In genomic region chr1:209354840-209355165, GRCh38 we compare ENCODE assay signal across 13 cellular contexts.
"Had no signal": no experiment of that assay in that cellular context is flagged by ENCODE, and none has a peak within 500 bp of the region (broad histone marks: within the 10 kb centered on the region; RNA-seq: fewer than 3 reads in every experiment).

No MANE protein-coding gene starts in this region.

- H3K4me3 Mint-ChIP-seq: activated CD4-positive, alpha-beta memory T cell treated with anti-CD3 and anti-CD28 coated beads, Interleukin-2, amount 10 ng/mL, durations not matched to agents 7 days and 5 days; activated CD4-positive, alpha-beta T cell treated with anti-CD3 and anti-CD28 coated beads for 36 hours; activated naive CD8-positive, alpha-beta T cell; dendritic cell treated with granulocyte-macrophage colony-stimulating factor and Interleukin-4, amounts not matched to agents 40 ng/mL and 50 ng/mL, for 4 days; stimulated activated memory B cell treated with anti-CD40 and anti-IgM and Interleukin-4, amounts not matched to agents 10 μg/mL and 1 μg/mL and 100 μg/mL, for 72 hours had no signal

- H3K4me3 ChIP-seq: gastroesophageal sphincter, right atrium auricular region, spleen, upper lobe of right lung had no signal

- H3K27ac Mint-ChIP-seq: activated CD4-positive, alpha-beta memory T cell treated with anti-CD3 and anti-CD28 coated beads, Interleukin-2, amount 10 ng/mL, durations not matched to agents 7 days and 5 days; activated CD4-positive, alpha-beta T cell treated with anti-CD3 and anti-CD28 coated beads for 36 hours; activated naive CD8-positive, alpha-beta T cell; dendritic cell treated with granulocyte-macrophage colony-stimulating factor and Interleukin-4, amounts not matched to agents 40 ng/mL and 50 ng/mL, for 4 days; stimulated activated memory B cell treated with anti-CD40 and anti-IgM and Interleukin-4, amounts not matched to agents 10 μg/mL and 1 μg/mL and 100 μg/mL, for 72 hours had no signal

- H3K27me3 ChIP-seq: brain microvascular endothelial cell, right atrium auricular region, upper lobe of right lung had no signal

- H3K27ac ChIP-seq: brain microvascular endothelial cell, gastroesophageal sphincter, right atrium auricular region, spleen, upper lobe of right lung, VCaP had no signal

- H3K36me3 Mint-ChIP-seq: activated naive CD8-positive, alpha-beta T cell; stimulated activated memory B cell treated with anti-CD40 and anti-IgM and Interleukin-4, amounts not matched to agents 10 μg/mL and 1 μg/mL and 100 μg/mL, for 72 hours had no signal

- H3K27me3 Mint-ChIP-seq: activated CD4-positive, alpha-beta memory T cell treated with anti-CD3 and anti-CD28 coated beads, Interleukin-2, amount 10 ng/mL, durations not matched to agents 7 days and 5 days; activated CD4-positive, alpha-beta T cell treated with anti-CD3 and anti-CD28 coated beads for 36 hours; activated naive CD8-positive, alpha-beta T cell; stimulated activated memory B cell treated with anti-CD40 and anti-IgM and Interleukin-4, amounts not matched to agents 10 μg/mL and 1 μg/mL and 100 μg/mL, for 72 hours had no signal

- H3K4me1 ChIP-seq: gastroesophageal sphincter, right atrium auricular region, upper lobe of right lung had no signal

- DNase-seq: activated gamma-delta T cell, kidney, spleen had no signal

- H3K9me3 ChIP-seq: gastroesophageal sphincter, right atrium auricular region, spleen, upper lobe of right lung had no signal

- H3K4me1 Mint-ChIP-seq: activated CD4-positive, alpha-beta memory T cell treated with anti-CD3 and anti-CD28 coated beads, Interleukin-2, amount 10 ng/mL, durations not matched to agents 7 days and 5 days; activated CD4-positive, alpha-beta T cell treated with anti-CD3 and anti-CD28 coated beads for 36 hours; stimulated activated memory B cell treated with anti-CD40 and anti-IgM and Interleukin-4, amounts not matched to agents 10 μg/mL and 1 μg/mL and 100 μg/mL, for 72 hours had no signal

- H3K9me3 Mint-ChIP-seq: activated CD4-positive, alpha-beta memory T cell treated with anti-CD3 and anti-CD28 coated beads, Interleukin-2, amount 10 ng/mL, durations not matched to agents 7 days and 5 days; dendritic cell treated with granulocyte-macrophage colony-stimulating factor and Interleukin-4, amounts not matched to agents 40 ng/mL and 50 ng/mL, for 4 days; stimulated activated memory B cell treated with anti-CD40 and anti-IgM and Interleukin-4, amounts not matched to agents 10 μg/mL and 1 μg/mL and 100 μg/mL, for 72 hours had no signal

- H3K36me3 ChIP-seq: brain microvascular endothelial cell, gastroesophageal sphincter, right atrium auricular region, spleen, upper lobe of right lung had no signal
